Comparison of ENCODE assay signal across 8 cellular contexts in genomic region chr11:62678770-62679696, GRCh38. TPM values are rescaled to one million over a fixed set of nuclear protein-coding genes. Genes with fewer than 3 reads are reported as not detected.
DNase-seq lines count a peak whose midpoint lies in the region; ATAC-seq and TF ChIP-seq lines count a peak whose summit lies in the region.

TSS of gene UBXN1 (minus strand) at chr11:62679073. CDS start at chr11:62678923, 150 bp downstream.

- H3K27ac ChIP-seq in right lobe of liver = peak within 1 kb of the TSS; percentile 43 to 78 (median 71)

- ATAC-seq in HG03460 (IDR thresholded peaks at IDR 0.05; ENCODE audit: unreplicated experiment) (peak; percentile 80), right lobe of liver (peak; percentile 81 to 93 (median 90))

- H3K36me3 ChIP-seq in right lobe of liver = peaks cover 0 to 18% (median 0%) of the 10 kb centered on the region in 4 donors

- no peaks in the 10 kb centered on the region for H3K27me3 ChIP-seq in right lobe of liver

- H3K4me3 ChIP-seq in right lobe of liver = peak within 1 kb of the TSS; percentile 96 to 99 (median 98)

- TF ChIP-seq POLR2A in right lobe of liver (IDR thresholded peaks at IDR 0.05) = peak; percentile 72

- intact Hi-C loops in right lobe of liver (cut with DNase I) = loop anchor here in 1 of 2 donors (10.0 kb wide), 1 partner anchor 64 kb away; the partner anchor contains the start of genes EML3 and ROM1

- H3K9me3 ChIP-seq in right lobe of liver = no peaks in the 10 kb centered on the region

- no peak for TF ChIP-seq CTCF in right lobe of liver (IDR thresholded peaks at IDR 0.05)

- 21% methylated on average over 17 of the region's 55 CpGs for WGBS in right lobe of liver (ENCODE audit: insufficient coverage, low coverage, low lambda C conversion rate, missing lambda C conversion rate)

- DNase-seq in NK-92 treated with Interleukin-12 subunit alpha and Interleukin-12 subunit beta, amount 100 ng/mL, for 24 hours (lab: John Stamatoyannopoulos, UW) = peak; percentile 72
- DNase-seq in NK-92 (lab: John Stamatoyannopoulos, UW; ENCODE audit: unreplicated experiment) (no peak), NCI-H774 (lab: John Stamatoyannopoulos, UW) (peak; percentile 83), dermis microvascular lymphatic vessel endothelial cell (ENCODE audit: low read depth in 2 of 2) (peak; percentile 74 to 89), right lobe of liver (peak; percentile 86 to 92 (median 90))
- DNase-seq in activated CD4-positive, alpha-beta T cell treated with anti-CD3 and anti-CD28 coated beads, Interleukin-2, amount 50 U/mL, for 48 hours = peak; percentile 88 to 91
- peak; percentile 91 for DNase-seq in stimulated activated CD4-positive, alpha-beta T cell treated with anti-CD3 and anti-CD28 coated beads, Interleukin-4, amount 100 ng/mL, for 24 hours

- H3K4me1 ChIP-seq in right lobe of liver = peaks cover 0 to 19% (median 8%) of the 10 kb centered on the region in 4 donors

RNA-seq across cellular contexts. Expression of gene UBXN1, which starts in this region (rescaled TPM):
- total RNA-seq in dermis microvascular lymphatic vessel endothelial cell (102 and 148 TPM in 2 replicates), right lobe of liver (10 to 100 TPM; 24.7 to 41.9 (median 28.0) TPM)
